Comparison of ENCODE assay signal across 9 cellular contexts in genomic region chr11:133934599-133935550, GRCh38. TPM values are rescaled to one million over a fixed set of nuclear protein-coding genes. Genes with fewer than 3 reads are reported as not detected.
A peak's percentile ranks its signal among the peaks of the same experiment; 100 is the strongest.
DNase-seq lines count a peak whose midpoint lies in the region; ATAC-seq, FAIRE-seq and TF ChIP-seq lines count a peak whose summit lies in the region.
"Had no signal": no experiment of that assay in that cellular context is flagged by ENCODE, and none has a peak within 500 bp of the region (broad histone marks: within the 10 kb centered on the region; RNA-seq: fewer than 3 reads in every experiment).

No MANE protein-coding gene starts in this region.

- H3K4me3 ChIP-seq in HCT116 (replicated peaks in 1 of 2; ENCODE audit: low read depth in 1 of 2, low read length in 2 of 2) (no peak overlapping the region), fibroblast of pulmonary artery (replicated peaks; ENCODE audit: low read depth, low read length) (no peak overlapping the region), pancreas (no peak overlapping the region)

- H3K9me3 ChIP-seq in HCT116 (ENCODE audit: control insufficient read depth in 1 of 2, insufficient read depth in 1 of 2, low read depth in 1 of 2, low read length in 2 of 2) (no peaks in the 10 kb centered on the region), pancreas (no peaks in the 10 kb centered on the region)

- no peak for TF ChIP-seq RAD21 in HCT116 (IDR thresholded peaks at IDR 0.05; ENCODE audit: low read depth)

- H3K27ac ChIP-seq in HCT116 (ENCODE audit: low read depth, low read length) (no peak overlapping the region), pancreas (no peak overlapping the region)

- RAD21 ChIA-PET in HCT116 (lab: Charles Lee; ENCODE audit: low non-redundant PET in 1 of 2, low total read pairs in 2 of 2, uncharacterized antibody in 2 of 2, unreplicated experiment in 2 of 2) = no interaction called here

- H4K20me1 ChIP-seq in HCT116 (ENCODE audit: insufficient read depth) = no peaks in the 10 kb centered on the region

- no peak overlapping the region for H2AFZ ChIP-seq in HCT116 (ENCODE audit: low read depth, low read length, poor library complexity, severe bottlenecking)

- 84 to 88% methylated on average over 33 of the region's 33 CpGs for WGBS in pancreas, 2 donors

- intact Hi-C loops in HCT116 (cut with micrococcal nuclease) (no loop called here), pancreas (cut with DNase I) (no loop called here)

- FAIRE-seq in pancreas (lab: Jason Lieb, UNC) (no peak), GM12891 (lab: Jason Lieb, UNC) (no peak)

- peak overlapping the region; percentile 46 for H3K4me2 ChIP-seq in HCT116 (ENCODE audit: low read length)

- H3K79me2 ChIP-seq in HCT116 (ENCODE audit: insufficient read depth, low read length) = no peaks in the 10 kb centered on the region

- no peaks in the 10 kb centered on the region for H3K9me2 ChIP-seq in HCT116 (ENCODE audit: insufficient read depth)

- H3K4me1 ChIP-seq in HCT116 (ENCODE audit: control insufficient read depth in 1 of 2, insufficient read depth in 2 of 2, low read length in 2 of 2) (peaks cover 5 to 18% of the 10 kb centered on the region in 2 experiments; a peak in 3 of 4 replicates), pancreas (no peaks in the 10 kb centered on the region)

- H3K9ac ChIP-seq in HCT116 (ENCODE audit: low read length) = no peak overlapping the region

- H3K36me3 ChIP-seq in HCT116 (ENCODE audit: control insufficient read depth in 1 of 2, insufficient read depth in 2 of 2, low read length in 2 of 2) (no peaks in the 10 kb centered on the region), pancreas (no peaks in the 10 kb centered on the region)

- CTCF ChIA-PET in HCT116 (lab: Charles Lee) = no interaction called here

- no TSS peak for BruUV-seq in HCT116 (replicated peaks; lab: Mats Ljungman, UMichigan)

- TF ChIP-seq POLR2A in HCT116 (IDR thresholded peaks at IDR 0.05; ENCODE audit: borderline replicate concordance, extremely low read depth, insufficient read depth, insufficient read length) (no peak), GM12891 (IDR thresholded peaks at IDR 0.05; ENCODE audit: low read depth, low read length) (no peak)

- ATAC-seq in HCT116 (peak; percentile 89), pancreas (peak in 3 of 4 donors; percentile 31 to 62 (median 60)), HG02763 (IDR thresholded peaks at IDR 0.05; ENCODE audit: unreplicated experiment) (no peak), GM18517 (IDR thresholded peaks at IDR 0.05; ENCODE audit: unreplicated experiment) (no peak)

- H3K27me3 ChIP-seq in HCT116 (ENCODE audit: insufficient read depth, low read length) (no peaks in the 10 kb centered on the region), pancreas (no peaks in the 10 kb centered on the region)

- POLR2A ChIA-PET in HCT116 (lab: Charles Lee) = interaction anchor here (1.2 kb wide), 1 partner anchor 163 kb away, joined by 3 read pairs; no protein-coding TSS in a partner anchor

- DNase-seq in HCT116 (ENCODE audit: low read depth, low spot score) (peak; percentile 91), RKO (ENCODE audit: low spot score) (peak; percentile 84), fibroblast of pulmonary artery (ENCODE audit: low read depth) (peak; percentile 62), pancreas (peak in 1 of 6 donors; percentile 34), GM12891 (ENCODE audit: insufficient read length, low spot score) (no peak)
- no peak for DNase-seq in stimulated activated naive CD4-positive, alpha-beta T cell treated with Interleukin-2 at 50 U/mL for 16 hours (lab: John Stamatoyannopoulos, UW)
- DNase-seq: NCI-H510A treated with DMSO at 0.1 percent for 48 hours had no signal

- TF ChIP-seq CTCF in HCT116 (IDR thresholded peaks at IDR 0.05 in 2 of 3, conservative IDR thresholded peaks at IDR 0.05 in 1 of 3; ENCODE audit: borderline replicate concordance in 1 of 3, insufficient read depth in 1 of 3, low read depth in 2 of 3, low read length in 2 of 3) = no peak
- no peak for TF ChIP-seq CTCF in fibroblast of pulmonary artery (IDR thresholded peaks at IDR 0.05; ENCODE audit: low read length, missing control alignments)
- TF ChIP-seq CTCF in pancreas (IDR thresholded peaks at IDR 0.05) = no peak

TF ChIP-seq in HCT116, 20 proteins besides CTCF, POLR2A, EP300 and RAD21:
- TF ChIP-seq SP1 (IDR thresholded peaks at IDR 0.05; ENCODE audit: low read depth) (peak; percentile 85; the same call in 1 of the 2 replicates), EGR1 (IDR thresholded peaks at IDR 0.05; ENCODE audit: low read depth) (peak; percentile 95), ZFX (IDR thresholded peaks at IDR 0.05) (no peak)
TF ChIP-seq in HCT116: peak in this region for 2.

TF ChIP-seq in GM12891, 5 proteins besides CTCF, POLR2A, EP300 and RAD21:
- no peak for TF ChIP-seq SPI1 (IDR thresholded peaks at IDR 0.05; ENCODE audit: low read depth, low read length)
- TF ChIP-seq PAX5 (IDR thresholded peaks at IDR 0.05; ENCODE audit: insufficient read depth, low read length, severe bottlenecking) = no peak
- TF ChIP-seq POLR2AphosphoS5 (IDR thresholded peaks at IDR 0.05; ENCODE audit: low read depth, low read length) = no peak
- TF ChIP-seq POU2F2 (IDR thresholded peaks at IDR 0.05; ENCODE audit: low read depth, low read length) = no peak
- TF ChIP-seq TAF1 (IDR thresholded peaks at IDR 0.05; ENCODE audit: low read depth, low read length) = no peak

RNA-seq across cellular contexts. Expression of gene IGSF9B, which starts 21.9 kb away (rescaled TPM):
- total RNA-seq in HCT116 (2021; ENCODE audit: unreplicated experiment) = 12.4 TPM
- 4.1 and 5.2 TPM in 2 replicates for polyA plus RNA-seq in HCT116 (2012)
- 1 to 10 TPM; 1.1 to 5.8 (median 2.7) TPM for total RNA-seq in pancreas
- 1 to 10 TPM; 1.5 to 3.5 TPM for polyA plus RNA-seq in pancreas
- polyA plus RNA-seq in GM12891 (2012; ENCODE audit: low read depth, missing spikeins) = 1.6 TPM

Comparison
In these comparisons a context has a peak if more than half of its experiments do, and no peak if none do; other contexts are left out.
1. ATAC-seq: peak in HCT116 (single experiment) and pancreas (3 of 4); none in HG02763 (single experiment) and GM18517 (single experiment).
2. DNase-seq: peak in HCT116 (single experiment), RKO (single experiment) and fibroblast of pulmonary artery (single experiment); none in GM12891 (single experiment) and stimulated activated naive CD4-positive, alpha-beta T cell treated with Interleukin-2 at 50 U/mL for 16 hours (single experiment).